29 cellular contexts compared by ENCODE assay signal in genomic region chr16:78257376-78257728, GRCh38.
A peak's percentile ranks its signal among the peaks of the same experiment; 100 is the strongest.
DNase-seq lines count a peak whose midpoint lies in the region; ATAC-seq, FAIRE-seq and TF ChIP-seq lines count a peak whose summit lies in the region.
"Had no signal": no experiment of that assay in that cellular context is flagged by ENCODE, and none has a peak within 500 bp of the region (broad histone marks: within the 10 kb centered on the region; RNA-seq: fewer than 3 reads in every experiment).

No MANE protein-coding gene starts in this region.

- H3K27me3 Mint-ChIP-seq in nephron (ENCODE audit: low read depth) = peaks cover 3% of the 10 kb centered on the region
- H3K27me3 Mint-ChIP-seq: dendritic cell treated with granulocyte-macrophage colony-stimulating factor and Interleukin-4, amounts not matched to agents 40 ng/mL and 50 ng/mL, for 4 days; stimulated activated naive CD8-positive, alpha-beta T cell treated with anti-CD3 and anti-CD28 coated beads, Interleukin-15, Interleukin-2, amounts not matched to agents 100 ng/mL and 50 ng/mL, for 24 hours had no signal

- intact Hi-C loops in HepG2 (cut with micrococcal nuclease; ENCODE audit: unreplicated experiment) (loop anchor here (10.0 kb wide), 1 partner anchor 117 kb away; no protein-coding TSS in a partner anchor), right lobe of liver (cut with DNase I) (no loop called here), body of pancreas (cut with DNase I) (no loop called here)

- H3K4me2 ChIP-seq in HepG2 (ENCODE audit: low read depth, low read length) = no peak overlapping the region
- H3K4me2 ChIP-seq: SK-N-SH had no signal

- BruUV-seq in HepG2 (replicated peaks; lab: Mats Ljungman, UMichigan) = no TSS peak

- H3K27me3 ChIP-seq in HepG2 (ENCODE audit: control insufficient read depth in 1 of 2, insufficient read depth in 2 of 2, low read length in 2 of 2) (no peaks in the 10 kb centered on the region), right lobe of liver (no peaks in the 10 kb centered on the region), body of pancreas (no peaks in the 10 kb centered on the region)
- H3K27me3 ChIP-seq: spleen, tibial nerve had no signal

- POLR2A ChIA-PET in HepG2 (lab: Yijun Ruan, JAX) = interaction anchor here (0.7 kb wide), 1 partner anchor 35 kb away, joined by 3 read pairs; no protein-coding TSS in a partner anchor

- no peak overlapping the region for H2AFZ ChIP-seq in HepG2 (ENCODE audit: low read length)

- no peaks in the 10 kb centered on the region for H3K79me2 ChIP-seq in HepG2 (ENCODE audit: insufficient read depth, low read length)

- no peaks in the 10 kb centered on the region for H4K20me1 ChIP-seq in HepG2 (ENCODE audit: insufficient read depth, low read length)

- in situ Hi-C loops in HepG2 (cut with HindIII; ENCODE audit: extremely low pct_ligation_motif_present, low pct_unique_long_range_greater_than_20kb) = no loop called here

- DNase-seq in HepG2 (ENCODE audit: low spot score) (no peak), right lobe of liver (no peak), body of pancreas (no peak), inferior parietal cortex (ENCODE audit: extremely low spot score) (no peak), NCI-H2196 treated with DMSO at 0.1 percent for 48 hours (lab: John Stamatoyannopoulos, UW; ENCODE audit: unreplicated experiment) (no peak)
- DNase-seq: activated CD8-positive, alpha-beta memory T cell treated with anti-CD3 and anti-CD28 coated beads, Interleukin-2, amount 50 U/mL, for 48 hours; HFFc6; Kasumi-1; left ventricle myocardium superior; mucosa of descending colon; NCI-H1092 treated with DMSO at 0.1 percent for 48 hours; NCI-H2081 treated with DMSO at 0.1 percent for 48 hours; NCI-H524; NK-92 treated with Interleukin-12 subunit alpha and Interleukin-12 subunit beta, amount 100 ng/mL, for 24 hours; psoas muscle; SK-N-SH; spleen; stimulated activated CD4-positive, alpha-beta T cell treated with anti-CD3 and anti-CD28 coated beads, Interleukin-4, amount 100 ng/mL, for 1 hour; T-helper 2 cell; WERI-Rb-1 had no signal

- H3K9me3 Mint-ChIP-seq in nephron = no peaks in the 10 kb centered on the region
- H3K9me3 Mint-ChIP-seq: dendritic cell treated with granulocyte-macrophage colony-stimulating factor and Interleukin-4, amounts not matched to agents 40 ng/mL and 50 ng/mL, for 4 days; stimulated activated naive CD8-positive, alpha-beta T cell treated with anti-CD3 and anti-CD28 coated beads, Interleukin-15, Interleukin-2, amounts not matched to agents 100 ng/mL and 50 ng/mL, for 24 hours had no signal

- H3K9me3 ChIP-seq in HepG2 (ENCODE audit: low read length) (no peaks in the 10 kb centered on the region), right lobe of liver (no peaks in the 10 kb centered on the region), body of pancreas (no peaks in the 10 kb centered on the region)
- H3K9me3 ChIP-seq: mucosa of descending colon, psoas muscle, SK-N-SH, spleen, tibial nerve had no signal

- H3K4me1 ChIP-seq in HepG2 (ENCODE audit: insufficient read depth, low read length) (peaks cover 43% of the 10 kb centered on the region), right lobe of liver (peaks cover 0 to 19% (median 7%) of the 10 kb centered on the region in 4 donors), body of pancreas (peaks cover 6% of the 10 kb centered on the region)
- H3K4me1 ChIP-seq: psoas muscle, spleen had no signal

- WGBS in HepG2 (ENCODE audit: low lambda C conversion rate) = 86% methylated on average over 8 of the region's 8 CpGs
- 58% methylated on average over 8 of the region's 8 CpGs for WGBS in right lobe of liver (ENCODE audit: insufficient coverage, low coverage, low lambda C conversion rate, missing lambda C conversion rate)
- WGBS in body of pancreas, 2 donors = 52 to 66% methylated on average over 8 of the region's 8 CpGs

- peaks cover 20% of the 10 kb centered on the region for H3K4me1 Mint-ChIP-seq in nephron

- peak overlapping the region in 2 of 3 experiments; percentile 22 to 37 for H3K27ac Mint-ChIP-seq in nephron
- H3K27ac Mint-ChIP-seq: dendritic cell treated with granulocyte-macrophage colony-stimulating factor and Interleukin-4, amounts not matched to agents 40 ng/mL and 50 ng/mL, for 4 days; HFFc6; stimulated activated naive CD8-positive, alpha-beta T cell treated with anti-CD3 and anti-CD28 coated beads, Interleukin-15, Interleukin-2, amounts not matched to agents 100 ng/mL and 50 ng/mL, for 24 hours had no signal

- CTCF ChIA-PET in HepG2 (lab: Yijun Ruan, JAX; ENCODE audit: low intra/inter-chr PET ratio, low total read pairs) = no interaction called here

- TF ChIP-seq POLR2A in HepG2 (IDR thresholded peaks at IDR 0.05; ENCODE audit: insufficient read depth in 1 of 2, low read depth in 2 of 2, low read length in 2 of 2) = no peak
- TF ChIP-seq POLR2A in right lobe of liver (IDR thresholded peaks at IDR 0.05) = no peak
- TF ChIP-seq POLR2A in body of pancreas (IDR thresholded peaks at IDR 0.05) = no peak

- H3K36me3 ChIP-seq in HepG2 (replicated peaks in 1 of 2; ENCODE audit: control insufficient read depth in 1 of 2, insufficient read depth in 2 of 2, low read length in 2 of 2) = no peaks in the 10 kb centered on the region
- no peaks in the 10 kb centered on the region for H3K36me3 ChIP-seq in right lobe of liver
- no peaks in the 10 kb centered on the region for H3K36me3 ChIP-seq in body of pancreas (replicated peaks in 1 of 2; ENCODE audit: insufficient read depth in 1 of 2, low read depth in 2 of 2)
- H3K36me3 ChIP-seq: spleen, tibial nerve, WERI-Rb-1 had no signal

- H3K4me3 Mint-ChIP-seq in nephron = no peak overlapping the region
- H3K4me3 Mint-ChIP-seq: dendritic cell treated with granulocyte-macrophage colony-stimulating factor and Interleukin-4, amounts not matched to agents 40 ng/mL and 50 ng/mL, for 4 days; HFFc6; stimulated activated naive CD8-positive, alpha-beta T cell treated with anti-CD3 and anti-CD28 coated beads, Interleukin-15, Interleukin-2, amounts not matched to agents 100 ng/mL and 50 ng/mL, for 24 hours had no signal

- no peaks in the 10 kb centered on the region for H3K36me3 Mint-ChIP-seq in nephron (ENCODE audit: low read depth)

- TF ChIP-seq EP300 in HepG2 (IDR thresholded peaks at IDR 0.05; ENCODE audit: low read depth in 2 of 2, low read length in 2 of 2) (no peak), HepG2 (CRISPR knock-in tag; IDR thresholded peaks at IDR 0.05; ENCODE audit: borderline replicate concordance) (no peak)

- no peak overlapping the region for H3K9ac ChIP-seq in HepG2 (ENCODE audit: insufficient read depth, low read depth, low read length)
- H3K9ac ChIP-seq: SK-N-SH had no signal

- no peak for TF ChIP-seq CTCF in HepG2 (CRISPR knock-in tag; IDR thresholded peaks at IDR 0.05)
- TF ChIP-seq CTCF in right lobe of liver (IDR thresholded peaks at IDR 0.05) = no peak
- no peak for TF ChIP-seq CTCF in body of pancreas (IDR thresholded peaks at IDR 0.05)
- no peak for TF ChIP-seq CTCF in nephron (IDR thresholded peaks at IDR 0.05; ENCODE audit: unreplicated experiment in 3 of 3)

- H3K27ac ChIP-seq in HepG2 (ENCODE audit: extremely low read length, insufficient read depth, low read length) (no peak overlapping the region), right lobe of liver (no peak overlapping the region), body of pancreas (no peak overlapping the region)
- H3K27ac ChIP-seq: psoas muscle, spleen, WERI-Rb-1 had no signal

- no peak for TF ChIP-seq RAD21 in HepG2 (CRISPR knock-in tag; IDR thresholded peaks at IDR 0.05)

- no peak; the same call in 2 of the 3 replicates for ATAC-seq in HepG2
- ATAC-seq in right lobe of liver = no peak
- ATAC-seq in body of pancreas = peak; percentile 6
- no peak for ATAC-seq in GM18858 (IDR thresholded peaks at IDR 0.05; ENCODE audit: unreplicated experiment)
- no peak for ATAC-seq in HG02981 (IDR thresholded peaks at IDR 0.05; ENCODE audit: unreplicated experiment)
- ATAC-seq: GM12878, left ventricle myocardium superior, mucosa of descending colon, psoas muscle had no signal

- peak; percentile 12 for FAIRE-seq in HepG2 (lab: Jason Lieb, UNC)
- FAIRE-seq: endothelial cell of umbilical vein, GM12878, HTR-8/SVneo had no signal

- H3K4me3 ChIP-seq in HepG2 (replicated peaks in 1 of 3; ENCODE audit: insufficient read depth in 1 of 3, low read depth in 2 of 3, low read length in 3 of 3) (no peak overlapping the region), right lobe of liver (no peak overlapping the region), body of pancreas (no peak overlapping the region)
- H3K4me3 ChIP-seq: GM12878, mucosa of descending colon, psoas muscle, spleen, tibial nerve had no signal

TF ChIP-seq in HepG2, 621 proteins besides CTCF, POLR2A, EP300 and RAD21:
- TF ChIP-seq BCL3 (CRISPR knock-in tag; IDR thresholded peaks at IDR 0.05) (no peak), TCF7L2 (IDR thresholded peaks at IDR 0.05; ENCODE audit: low read depth, low read length) (no peak)
